Comparison of ENCODE assay signal across 1 cellular context in genomic region chr1:1374861-1375662, GRCh38.
TF ChIP-seq lines count a peak whose summit lies in the region.

AURKAIP1 (minus strand) TSS chr1:1375207; CDS start chr1:1374756, 451 bp downstream.

TF ChIP-seq in K562, 482 proteins besides CTCF, POLR2A, EP300 and RAD21 (continued from another document and continues in another):
- TF ChIP-seq ZNF592 (IDR thresholded peaks at IDR 0.05) (no peak), NR1H2 (CRISPR knock-in tag; IDR thresholded peaks at IDR 0.05) (peak; percentile 79; the same call in 1 of the 2 replicates), CAMTA2 (CRISPR knock-in tag; conservative IDR thresholded peaks at IDR 0.05) (no peak), E2F8 (IDR thresholded peaks at IDR 0.05; ENCODE audit: low read depth, partially characterized antibody) (peak; percentile 99), ZKSCAN1 (IDR thresholded peaks at IDR 0.05; ENCODE audit: low read depth, low read length) (peak; percentile 88), BCOR (IDR thresholded peaks at IDR 0.05) (0 out of 2 replicates have a peak, but pooled peaks have one; percentile 13), FOXO4 (CRISPR knock-in tag; IDR thresholded peaks at IDR 0.05) (no peak), HLTF (IDR thresholded peaks at IDR 0.05) (peak; percentile 81), XRCC5 (IDR thresholded peaks at IDR 0.05; ENCODE audit: low read depth, low read length) (peak; percentile 99), ZC3H8 (IDR thresholded peaks at IDR 0.05) (peak; percentile 42; the same call in 1 of the 2 replicates), PHB2 (IDR thresholded peaks at IDR 0.05; ENCODE audit: low read depth) (no peak), TCF3 (CRISPR knock-in tag; IDR thresholded peaks at IDR 0.05) (peak; percentile 66), ZNF316 (IDR thresholded peaks at IDR 0.05) (no peak), ZZZ3 (IDR thresholded peaks at IDR 0.05) (no peak; the same call in 1 of the 2 replicates), ZNF707 (CRISPR knock-in tag; conservative IDR thresholded peaks at IDR 0.05) (peak; percentile 59; the same call in 1 of the 2 replicates), SMC3 (conservative IDR thresholded peaks at IDR 0.05; ENCODE audit: insufficient read depth, low read depth, low read length) (no peak), ATF7 (IDR thresholded peaks at IDR 0.05) (peak; percentile 97), ELK3 (CRISPR knock-in tag; IDR thresholded peaks at IDR 0.05) (no peak), BCL6 (CRISPR knock-in tag; IDR thresholded peaks at IDR 0.05) (no peak; the same call in none of the 2 replicates), SMARCA5 (IDR thresholded peaks at IDR 0.05) (no peak), THRA (IDR thresholded peaks at IDR 0.05) (no peak), ZNF561 (CRISPR knock-in tag; conservative IDR thresholded peaks at IDR 0.05) (no peak), FOXM1 (IDR thresholded peaks at IDR 0.05; ENCODE audit: low read depth) (peak; percentile 78), FOXM1 (CRISPR knock-in tag; IDR thresholded peaks at IDR 0.05; ENCODE audit: low read depth) (peak; percentile 19; the same call in 1 of the 2 replicates), TFAM (CRISPR knock-in tag; conservative IDR thresholded peaks at IDR 0.05) (no peak), NFXL1 (CRISPR knock-in tag; IDR thresholded peaks at IDR 0.05) (no peak), POLR3G (IDR thresholded peaks at IDR 0.05; ENCODE audit: extremely low read depth, insufficient read length, insufficient replicate concordance) (no peak), CHAMP1 (IDR thresholded peaks at IDR 0.05) (no peak), ZNF57 (CRISPR knock-in tag; IDR thresholded peaks at IDR 0.05) (peak; percentile 58; the same call in 1 of the 2 replicates), MAFG (tag; conservative IDR thresholded peaks at IDR 0.05) (no peak), CEBPB (tag; IDR thresholded peaks at IDR 0.05) (no peak), HNRNPH1 (optimal IDR thresholded peaks at IDR 0.05; ENCODE audit: low read depth, low read length) (no peak), ZNF146 (CRISPR knock-in tag; IDR thresholded peaks at IDR 0.05; ENCODE audit: unreplicated experiment) (no peak), PTRF (tag; IDR thresholded peaks at IDR 0.05) (no peak), RUNX1 (IDR thresholded peaks at IDR 0.05; ENCODE audit: low read depth) (peak; percentile 30; the same call in 1 of the 2 replicates), STAT6 (CRISPR knock-in tag; IDR thresholded peaks at IDR 0.05) (peak; percentile 97), CBX8 (IDR thresholded peaks at IDR 0.05; ENCODE audit: borderline replicate concordance, extremely low read depth, low read depth, low read length, poor library complexity, severe bottlenecking) (no peak), JUN (IDR thresholded peaks at IDR 0.05; ENCODE audit: borderline replicate concordance, low read depth, low read length) (no peak; the same call in none of the 2 replicates), JUN (CRISPR knock-in tag; IDR thresholded peaks at IDR 0.05; ENCODE audit: borderline replicate concordance) (no peak), ZBTB9 (CRISPR knock-in tag; IDR thresholded peaks at IDR 0.05) (no peak; the same call in none of the 2 replicates), RBM39 (optimal IDR thresholded peaks at IDR 0.05; ENCODE audit: low read depth, low read length) (no peak), CC2D1A (IDR thresholded peaks at IDR 0.05) (no peak; the same call in 1 of the 2 replicates)
